ENCODE assay signal across 20 cellular contexts in genomic region chr1:10520952-10521351, GRCh38.
"Had no signal": no experiment of that assay in that cellular context is flagged by ENCODE, and none has a peak within 500 bp of the region (broad histone marks: within the 10 kb centered on the region; RNA-seq: fewer than 3 reads in every experiment).

No MANE protein-coding gene starts in this region.

- H3K27me3 ChIP-seq: dorsolateral prefrontal cortex, esophagus muscularis mucosa, spleen, thyroid gland, upper lobe of right lung had no signal

- H3K9me3 Mint-ChIP-seq: activated CD4-positive, alpha-beta memory T cell treated with anti-CD3 and anti-CD28 coated beads for 36 hours; activated naive CD4-positive, alpha-beta T cell treated with anti-CD3 and anti-CD28 coated beads, Interleukin-2, amount 50 U/mL, for 24 hours; effector memory CD8-positive, alpha-beta T cell; mesothelial cell of epicardium; stimulated activated naive CD8-positive, alpha-beta T cell treated with anti-CD3 and anti-CD28 coated beads, Interleukin-15, Interleukin-2, amounts not matched to agents 100 ng/mL and 50 ng/mL, for 24 hours; T-helper 1 cell treated with Interleukin-12 subunit alpha and Interleukin-12 subunit beta and Interleukin-4 antibody, amounts not matched to agents 30 μg/mL and 1 μg/mL, for 36 hours had no signal

- ATAC-seq: effector memory CD8-positive, alpha-beta T cell; upper lobe of right lung had no signal

- H3K36me3 ChIP-seq: esophagus muscularis mucosa, left ventricle myocardium inferior, thyroid gland, upper lobe of right lung had no signal

- H3K4me3 ChIP-seq: dorsolateral prefrontal cortex, esophagus muscularis mucosa, left ventricle myocardium inferior, spleen, thyroid gland, upper lobe of right lung had no signal

- H3K9me3 ChIP-seq: esophagus muscularis mucosa, left ventricle myocardium inferior, spleen, thyroid gland, upper lobe of right lung had no signal

- H3K27ac Mint-ChIP-seq: activated CD4-positive, alpha-beta memory T cell treated with anti-CD3 and anti-CD28 coated beads for 36 hours; activated naive CD4-positive, alpha-beta T cell treated with anti-CD3 and anti-CD28 coated beads, Interleukin-2, amount 50 U/mL, for 24 hours; mesothelial cell of epicardium; stimulated activated naive CD8-positive, alpha-beta T cell treated with anti-CD3 and anti-CD28 coated beads, Interleukin-15, Interleukin-2, amounts not matched to agents 100 ng/mL and 50 ng/mL, for 24 hours; T-helper 1 cell treated with Interleukin-12 subunit alpha and Interleukin-12 subunit beta and Interleukin-4 antibody, amounts not matched to agents 30 μg/mL and 1 μg/mL, for 36 hours had no signal

- H3K4me3 Mint-ChIP-seq: activated CD4-positive, alpha-beta memory T cell treated with anti-CD3 and anti-CD28 coated beads for 36 hours; activated naive CD4-positive, alpha-beta T cell treated with anti-CD3 and anti-CD28 coated beads, Interleukin-2, amount 50 U/mL, for 24 hours; mesothelial cell of epicardium; stimulated activated naive CD8-positive, alpha-beta T cell treated with anti-CD3 and anti-CD28 coated beads, Interleukin-15, Interleukin-2, amounts not matched to agents 100 ng/mL and 50 ng/mL, for 24 hours; T-helper 1 cell treated with Interleukin-12 subunit alpha and Interleukin-12 subunit beta and Interleukin-4 antibody, amounts not matched to agents 30 μg/mL and 1 μg/mL, for 36 hours had no signal

- H3K27ac ChIP-seq: dorsolateral prefrontal cortex, esophagus muscularis mucosa, left ventricle myocardium inferior, spleen, upper lobe of right lung had no signal

- H3K27me3 Mint-ChIP-seq: activated CD4-positive, alpha-beta memory T cell treated with anti-CD3 and anti-CD28 coated beads for 36 hours; activated naive CD4-positive, alpha-beta T cell treated with anti-CD3 and anti-CD28 coated beads, Interleukin-2, amount 50 U/mL, for 24 hours; effector memory CD8-positive, alpha-beta T cell; stimulated activated naive CD8-positive, alpha-beta T cell treated with anti-CD3 and anti-CD28 coated beads, Interleukin-15, Interleukin-2, amounts not matched to agents 100 ng/mL and 50 ng/mL, for 24 hours had no signal

- DNase-seq: activated CD4-positive, alpha-beta memory T cell treated with anti-CD3 and anti-CD28 coated beads for 36 hours; activated CD4-positive, alpha-beta T cell treated with anti-CD3 and anti-CD28 coated beads for 48 hours; activated gamma-delta T cell; activated T-cell treated with anti-CD3 and anti-CD28 coated beads, Interleukin-2, amount 50 U/mL, for 1 hour; central memory CD4-positive, alpha-beta T cell; dorsolateral prefrontal cortex; effector memory CD8-positive, alpha-beta T cell; hippocampal formation; left ventricle myocardium inferior; retina; spleen; stimulated activated CD4-positive, alpha-beta T cell treated with anti-CD3 and anti-CD28 coated beads, Interleukin-4, amount 100 ng/mL, for 24 hours; substantia nigra; thyroid gland; upper lobe of right lung had no signal
